In the genomic region with DNA sequence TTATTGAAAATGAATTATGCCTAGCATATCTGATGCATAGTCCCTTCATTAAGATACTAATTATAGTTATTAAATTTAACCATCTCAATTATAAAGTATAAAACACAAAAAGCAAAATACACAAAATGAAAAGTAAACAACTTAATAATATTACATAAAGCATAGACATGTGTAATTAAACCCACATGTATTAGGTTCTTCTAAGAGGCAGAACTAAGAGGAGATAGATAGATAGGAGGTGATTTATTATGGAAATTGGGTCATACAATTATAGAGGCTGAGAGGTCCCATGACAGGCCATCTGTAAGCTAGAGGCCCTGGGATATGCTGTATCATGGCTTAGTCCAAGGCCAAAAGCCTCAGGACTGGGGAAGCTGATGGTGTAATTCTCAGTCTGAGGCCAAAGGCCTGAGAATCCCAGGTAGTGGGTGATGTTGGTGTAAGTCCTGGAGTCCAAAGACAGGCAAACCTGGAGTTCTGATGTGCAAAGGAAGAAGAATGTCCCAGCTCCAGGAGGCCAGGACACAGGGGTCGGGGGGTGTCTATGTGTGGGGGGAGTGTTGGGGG, we compare ENCODE assay signal across 16 cellular contexts.
A peak's percentile ranks its signal among the peaks of the same experiment; 100 is the strongest.
DNase-seq lines count a peak whose midpoint lies in the region; ATAC-seq and TF ChIP-seq lines count a peak whose summit lies in the region.
"Had no signal": no experiment of that assay in that cellular context is flagged by ENCODE, and none has a peak within 500 bp of the region (broad histone marks: within the 10 kb centered on the region; RNA-seq: fewer than 3 reads in every experiment).

No MANE protein-coding gene starts in this region.

- no peak for TF ChIP-seq RAD21 in SK-N-SH (IDR thresholded peaks at IDR 0.05; ENCODE audit: low read length)

- TF ChIP-seq EP300 in SK-N-SH (IDR thresholded peaks at IDR 0.05; ENCODE audit: borderline replicate concordance in 1 of 2, low read depth in 1 of 2, low read length in 1 of 2), result no peak

- H3K4me1 ChIP-seq in SK-N-SH (ENCODE audit: control insufficient read depth in 1 of 2, insufficient read depth in 2 of 2, low read depth in 1 of 2, low read length in 1 of 2), result no peaks in the 10 kb centered on the region; a peak in 1 of 4 replicates
- peaks cover 0 to 19% (median 3%) of the 10 kb centered on the region in 4 donors for H3K4me1 ChIP-seq in right lobe of liver
- no peaks in the 10 kb centered on the region for H3K4me1 ChIP-seq in foreskin keratinocyte
- H3K4me1 ChIP-seq: A549, BE2C had no signal

- TF ChIP-seq CTCF in SK-N-SH (IDR thresholded peaks at IDR 0.05) (no peak), right lobe of liver (IDR thresholded peaks at IDR 0.05) (no peak), foreskin keratinocyte (conservative IDR thresholded peaks at IDR 0.05) (no peak)

- H3K4me2 ChIP-seq in SK-N-SH, result no peak overlapping the region
- H3K4me2 ChIP-seq: A549 had no signal

- H3K27me3 ChIP-seq in SK-N-SH (ENCODE audit: insufficient read depth) (no peaks in the 10 kb centered on the region), right lobe of liver (no peaks in the 10 kb centered on the region), foreskin keratinocyte (no peaks in the 10 kb centered on the region)
- H3K27me3 ChIP-seq: BE2C had no signal

- H3K9me3 ChIP-seq in SK-N-SH, result peaks cover 7% of the 10 kb centered on the region; the same call in 1 of the 2 replicates
- no peaks in the 10 kb centered on the region for H3K9me3 ChIP-seq in right lobe of liver
- H3K9me3 ChIP-seq: BE2C had no signal

- no peak for TF ChIP-seq POLR2A in right lobe of liver (IDR thresholded peaks at IDR 0.05)

- H3K36me3 ChIP-seq in SK-N-SH (replicated peaks in 1 of 2; ENCODE audit: control insufficient read depth in 1 of 2, insufficient read depth in 2 of 2, low read length in 1 of 2) (no peaks in the 10 kb centered on the region), right lobe of liver (no peaks in the 10 kb centered on the region)
- H3K36me3 ChIP-seq: BE2C had no signal

- CTCF ChIA-PET in SK-N-SH (lab: Yijun Ruan, JAX), result no interaction called here

- no peaks in the 10 kb centered on the region; the same call in 1 of the 2 replicates for H3K9me2 ChIP-seq in SK-N-SH

- no peak overlapping the region for H3K4me3 ChIP-seq in SK-N-SH (ENCODE audit: low read depth in 2 of 2, low read length in 1 of 2)
- H3K4me3 ChIP-seq in right lobe of liver, result no peak overlapping the region
- H3K4me3 ChIP-seq: A549, GM23248 had no signal

- H3K27ac ChIP-seq in SK-N-SH (ENCODE audit: low read depth in 2 of 2, low read length in 1 of 2) (no peak overlapping the region), right lobe of liver (peak overlapping the region in 2 of 3 donors; percentile 19 to 30), foreskin keratinocyte (no peak overlapping the region)
- H3K27ac ChIP-seq: A549, C4-2B, GM23248 had no signal

- no peak overlapping the region for H2AFZ ChIP-seq in SK-N-SH (ENCODE audit: low read depth)
- H2AFZ ChIP-seq: GM23248 had no signal

- intact Hi-C loops in right lobe of liver (cut with DNase I), result no loop called here

- in situ Hi-C loops in Caki2 (cut with HindIII; ENCODE audit: low pct_unique_long_range_greater_than_20kb, low sequenced_read_pairs), result no loop called here

- no peaks in the 10 kb centered on the region for H3F3A ChIP-seq in SK-N-SH (replicated peaks; ENCODE audit: insufficient read depth)

- 8% methylated on average over 1 of the region's 1 CpG for WGBS in SK-N-SH (ENCODE audit: low lambda C conversion rate)
- 33% methylated on average over 1 of the region's 1 CpG for WGBS in right lobe of liver (ENCODE audit: insufficient coverage, low coverage, low lambda C conversion rate, missing lambda C conversion rate)

- POLR2A ChIA-PET in SK-N-SH (lab: Yijun Ruan, JAX), result no interaction called here

- no peaks in the 10 kb centered on the region for H4K20me1 ChIP-seq in SK-N-SH (ENCODE audit: insufficient read depth)

- no peaks in the 10 kb centered on the region for H3K79me2 ChIP-seq in SK-N-SH (ENCODE audit: insufficient read depth)

- DNase-seq in Caki2 (ENCODE audit: low read depth), result peak; percentile 14
- peak; percentile 53 for DNase-seq in GOT3 (lab: John Stamatoyannopoulos, UW)
- peak; percentile 2 for DNase-seq in SK-N-SH
- DNase-seq in right lobe of liver, result peak in 2 of 3 donors; percentile 46 to 48
- DNase-seq in activated T-cell treated with anti-CD3 and anti-CD28 coated beads for 4 hours, result no peak
- DNase-seq in foreskin keratinocyte, result no peak
- no peak for DNase-seq in cerebellum (ENCODE audit: low spot score)
- DNase-seq: BE2C; CD4-positive, alpha-beta memory T cell; COR-L47; GF-D8; GM23248; H7 had no signal

- ATAC-seq in right lobe of liver (peak; percentile 53 to 75 (median 64)), GM19455 (IDR thresholded peaks at IDR 0.05; ENCODE audit: unreplicated experiment) (no peak), foreskin keratinocyte (no peak)
- ATAC-seq: A549 had no signal

- H3K9ac ChIP-seq in SK-N-SH, result no peak overlapping the region
- H3K9ac ChIP-seq: GM23248 had no signal

TF ChIP-seq in SK-N-SH, 30 proteins besides CTCF, POLR2A, EP300 and RAD21:
- TF ChIP-seq EZH2phosphoT487 (IDR thresholded peaks at IDR 0.05; ENCODE audit: borderline replicate concordance, low read depth), result no peak
- TF ChIP-seq, protein P1, sequence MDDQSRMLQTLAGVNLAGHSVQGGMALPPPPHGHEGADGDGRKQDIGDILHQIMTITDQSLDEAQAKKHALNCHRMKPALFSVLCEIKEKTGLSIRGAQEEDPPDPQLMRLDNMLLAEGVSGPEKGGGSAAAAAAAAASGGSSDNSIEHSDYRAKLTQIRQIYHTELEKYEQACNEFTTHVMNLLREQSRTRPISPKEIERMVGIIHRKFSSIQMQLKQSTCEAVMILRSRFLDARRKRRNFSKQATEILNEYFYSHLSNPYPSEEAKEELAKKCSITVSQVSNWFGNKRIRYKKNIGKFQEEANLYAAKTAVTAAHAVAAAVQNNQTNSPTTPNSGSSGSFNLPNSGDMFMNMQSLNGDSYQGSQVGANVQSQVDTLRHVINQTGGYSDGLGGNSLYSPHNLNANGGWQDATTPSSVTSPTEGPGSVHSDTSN (IDR thresholded peaks at IDR 0.05), result no peak
- no peak for TF ChIP-seq TAF1 (IDR thresholded peaks at IDR 0.05; ENCODE audit: borderline replicate concordance, low read depth, low read length)
- TF ChIP-seq, protein P2, sequence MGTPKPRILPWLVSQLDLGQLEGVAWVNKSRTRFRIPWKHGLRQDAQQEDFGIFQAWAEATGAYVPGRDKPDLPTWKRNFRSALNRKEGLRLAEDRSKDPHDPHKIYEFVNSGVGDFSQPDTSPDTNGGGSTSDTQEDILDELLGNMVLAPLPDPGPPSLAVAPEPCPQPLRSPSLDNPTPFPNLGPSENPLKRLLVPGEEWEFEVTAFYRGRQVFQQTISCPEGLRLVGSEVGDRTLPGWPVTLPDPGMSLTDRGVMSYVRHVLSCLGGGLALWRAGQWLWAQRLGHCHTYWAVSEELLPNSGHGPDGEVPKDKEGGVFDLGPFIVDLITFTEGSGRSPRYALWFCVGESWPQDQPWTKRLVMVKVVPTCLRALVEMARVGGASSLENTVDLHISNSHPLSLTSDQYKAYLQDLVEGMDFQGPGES (IDR thresholded peaks at IDR 0.05; ENCODE audit: low read depth, low read length), result no peak
- no peak for TF ChIP-seq GATA2 (CRISPR knock-in tag; IDR thresholded peaks at IDR 0.05)
- TF ChIP-seq NRF1 (IDR thresholded peaks at IDR 0.05; ENCODE audit: low read depth, low read length), result no peak

Comparison
In these comparisons a context has a peak if more than half of its experiments do, and no peak if none do; other contexts are left out.
1. DNase-seq: peak in Caki2 (single experiment), GOT3 (single experiment), SK-N-SH (single experiment) and right lobe of liver (2 of 3); none in activated T-cell treated with anti-CD3 and anti-CD28 coated beads for 4 hours (single experiment), foreskin keratinocyte (0 of 2) and cerebellum (single experiment).
2. H3K27ac ChIP-seq: peak in right lobe of liver (2 of 3); none in SK-N-SH (0 of 2) and foreskin keratinocyte (single experiment).
3. ATAC-seq: peak in right lobe of liver (4 of 4); none in GM19455 (single experiment) and foreskin keratinocyte (single experiment).